In genomic region chr14:89258728-89259273, GRCh38 we compare ENCODE assay signal across 1 cellular context.
TF ChIP-seq lines count a peak whose summit lies in the region.

No MANE protein-coding gene starts in this region.

TF ChIP-seq in GM12878, 131 proteins besides CTCF, POLR2A, EP300 and RAD21 (continued from another document):
- TF ChIP-seq MLLT1 (IDR thresholded peaks at IDR 0.05) = peak; percentile 49; the same call in 1 of the 2 replicates
- no peak for TF ChIP-seq MTA3 (IDR thresholded peaks at IDR 0.05; ENCODE audit: borderline replicate concordance, low read length)
- TF ChIP-seq SRF (IDR thresholded peaks at IDR 0.05; ENCODE audit: low read depth in 2 of 2, low read length in 2 of 2) = peak in 1 of 2 experiments; percentile 58; a peak in 1 of 4 replicates
TF ChIP-seq in GM12878: peak in this region for 3.
